13 cellular contexts compared by ENCODE assay signal in the genomic region with DNA sequence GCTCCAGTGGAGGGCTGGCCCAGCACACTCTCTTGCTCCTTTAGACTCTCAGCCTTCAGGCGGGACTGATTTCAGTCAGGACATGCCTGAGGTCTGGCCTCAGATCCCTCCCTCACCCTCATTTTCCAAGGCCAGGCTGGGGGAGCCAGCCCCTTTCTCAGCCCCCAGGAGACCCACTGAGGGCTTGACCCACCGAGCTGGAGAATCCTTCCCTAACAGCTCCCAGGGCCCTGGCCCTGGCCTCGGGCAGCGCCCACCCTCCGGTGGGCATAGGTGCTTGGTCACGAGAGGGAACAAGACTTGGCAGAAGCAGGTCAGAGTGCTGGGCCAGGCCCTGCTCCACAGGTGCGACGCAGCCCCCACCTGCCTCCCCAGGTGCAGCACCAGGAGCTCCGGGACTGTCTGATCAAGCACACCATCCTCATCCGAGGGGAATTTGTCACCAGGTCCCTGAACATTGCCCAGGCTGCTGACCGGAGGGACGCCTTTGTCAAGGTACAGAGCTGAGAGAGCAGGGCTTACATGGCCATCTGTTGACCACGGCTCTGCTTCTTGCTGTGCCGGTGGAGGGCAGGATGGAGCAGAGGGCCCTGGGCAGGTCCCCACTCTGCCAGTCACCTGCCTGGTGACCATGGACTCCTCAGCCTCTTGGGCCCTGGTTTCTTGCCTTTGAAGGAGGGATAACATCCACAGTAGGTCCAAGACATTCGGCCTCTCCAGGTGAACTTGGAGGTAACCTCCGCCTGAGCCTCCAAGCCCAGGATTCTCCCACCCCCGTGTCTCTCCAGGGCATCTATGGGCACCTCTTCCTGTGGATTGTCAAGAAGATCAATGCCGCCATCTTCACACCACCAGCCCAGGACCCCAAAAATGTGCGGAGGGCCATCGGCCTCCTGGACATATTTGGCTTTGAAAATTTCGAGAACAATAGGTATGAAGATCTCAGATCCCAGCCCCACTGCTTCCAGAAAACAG. TPM values are rescaled to one million over a fixed set of nuclear protein-coding genes. Genes with fewer than 3 reads are reported as not detected.
DNase-seq lines count a peak whose midpoint lies in the region; ATAC-seq and TF ChIP-seq lines count a peak whose summit lies in the region.
"Had no signal": no experiment of that assay in that cellular context is flagged by ENCODE, and none has a peak within 500 bp of the region (broad histone marks: within the 10 kb centered on the region; RNA-seq: fewer than 3 reads in every experiment).

No MANE protein-coding gene starts in this region.

- intact Hi-C loops in left ventricle myocardium superior (cut with micrococcal nuclease) (no loop called here), heart right ventricle (cut with DNase I) (no loop called here), vagina (cut with DNase I) (no loop called here)

- no peak overlapping the region for H3K9ac ChIP-seq in neuronal stem cell (ENCODE audit: low read depth, low read length, poor library complexity)

- H3K14ac ChIP-seq in neuronal stem cell (ENCODE audit: low read length), result no peak overlapping the region

- H2BK15ac ChIP-seq in neuronal stem cell (ENCODE audit: low read length), result no peak overlapping the region

- no peak for TF ChIP-seq CTCF in heart right ventricle (IDR thresholded peaks at IDR 0.05)
- TF ChIP-seq CTCF in coronary artery (IDR thresholded peaks at IDR 0.05), result no peak
- no peak for TF ChIP-seq CTCF in vagina (IDR thresholded peaks at IDR 0.05)

- H3K27me3 ChIP-seq in heart right ventricle (no peaks in the 10 kb centered on the region), neuronal stem cell (ENCODE audit: control insufficient read depth in 3 of 3, insufficient read depth in 3 of 3, low read depth in 1 of 3, low read length in 3 of 3) (peaks cover 0 to 30% (median 0%) of the 10 kb centered on the region in 3 experiments), vagina (no peaks in the 10 kb centered on the region)

- peak overlapping the region; percentile 27 for H2AK5ac ChIP-seq in neuronal stem cell (ENCODE audit: low read depth, low read length)

- H2BK120ac ChIP-seq in neuronal stem cell (ENCODE audit: low read depth, low read length), result no peak overlapping the region

- H3K4me2 ChIP-seq in neuronal stem cell (ENCODE audit: insufficient read depth, low read length, poor library complexity, severe bottlenecking), result no peak overlapping the region

- H4K8ac ChIP-seq in neuronal stem cell (ENCODE audit: low read depth, low read length), result no peak overlapping the region

- ATAC-seq in left ventricle myocardium superior, result no peak
- no peak for ATAC-seq in heart right ventricle
- no peak for ATAC-seq in HG03460 (IDR thresholded peaks at IDR 0.05; ENCODE audit: unreplicated experiment)
- ATAC-seq in GM18873 (IDR thresholded peaks at IDR 0.05; ENCODE audit: low FRiP score, unreplicated experiment), result no peak

- H3K9me3 ChIP-seq in heart right ventricle (no peaks in the 10 kb centered on the region), neuronal stem cell (replicated peaks in 1 of 2; ENCODE audit: control insufficient read depth in 2 of 2, insufficient read depth in 1 of 2, low read depth in 1 of 2, low read length in 2 of 2) (no peaks in the 10 kb centered on the region), vagina (no peaks in the 10 kb centered on the region)

- no peak overlapping the region for H4K91ac ChIP-seq in neuronal stem cell (ENCODE audit: low read depth, low read length, poor library complexity)

- H3K4me3 ChIP-seq in heart right ventricle (no peak overlapping the region), coronary artery (no peak overlapping the region), neuronal stem cell (ENCODE audit: low read length in 2 of 2) (no peak overlapping the region), vagina (no peak overlapping the region)

- H3K36me3 ChIP-seq in heart right ventricle (no peaks in the 10 kb centered on the region), neuronal stem cell (replicated peaks in 1 of 2; ENCODE audit: control insufficient read depth in 2 of 2, insufficient read depth in 2 of 2, low read length in 2 of 2) (no peaks in the 10 kb centered on the region), vagina (no peaks in the 10 kb centered on the region)

- no peak overlapping the region for H3K4ac ChIP-seq in neuronal stem cell (ENCODE audit: low read length)

- peak; percentile 10 for DNase-seq in left ventricle myocardium superior
- DNase-seq in heart right ventricle, result no peak
- DNase-seq in coronary artery (ENCODE audit: low spot score), result peak; percentile 66
- DNase-seq in neuronal stem cell (ENCODE audit: low spot score), result no peak
- peak; percentile 77 for DNase-seq in vagina (ENCODE audit: extremely low spot score in 2 of 2)
- DNase-seq in NCI-H1436 (lab: John Stamatoyannopoulos, UW), result no peak
- DNase-seq: CD4-positive, CD25-positive, alpha-beta regulatory T cell; DMS79; NCI-H2029 treated with DMSO at 0.1 percent for 48 hours; NCI-H510A had no signal

- H3K27ac ChIP-seq in heart right ventricle (no peak overlapping the region), coronary artery (no peak overlapping the region), neuronal stem cell (replicated peaks; ENCODE audit: low read length) (no peak overlapping the region), vagina (no peak overlapping the region)

- no peaks in the 10 kb centered on the region for H3K79me1 ChIP-seq in neuronal stem cell (ENCODE audit: low read depth, low read length)

- no peak for TF ChIP-seq POLR2A in vagina (IDR thresholded peaks at IDR 0.05)

- no peak overlapping the region for H2BK12ac ChIP-seq in neuronal stem cell (ENCODE audit: low read length)

- H3K4me1 ChIP-seq in heart right ventricle, result peaks cover 0 to 4% (median 3%) of the 10 kb centered on the region in 9 donors
- no peaks in the 10 kb centered on the region for H3K4me1 ChIP-seq in neuronal stem cell (ENCODE audit: control insufficient read depth in 2 of 2, insufficient read depth in 1 of 2, low read depth in 1 of 2, low read length in 2 of 2)
- peaks cover 3% of the 10 kb centered on the region for H3K4me1 ChIP-seq in vagina

- no peak overlapping the region for H3K18ac ChIP-seq in neuronal stem cell (ENCODE audit: low read length)

- 92 to 94% methylated on average over 21 of the region's 21 CpGs for WGBS in heart right ventricle, 2 donors
- no CpG with 5 or more reads among the region's 21 CpGs for WGBS in neuronal stem cell (ENCODE audit: extremely low coverage in 2 of 2, insufficient read length in 2 of 2, insufficient replicate concordance in 1 of 2), 2 donors

- no peak overlapping the region for H2AFZ ChIP-seq in neuronal stem cell (ENCODE audit: low read length)

- H2BK5ac ChIP-seq in neuronal stem cell (ENCODE audit: low read length), result no peak overlapping the region

- H3K23ac ChIP-seq in neuronal stem cell (ENCODE audit: low read depth, low read length, poor library complexity), result peak overlapping the region; percentile 82

RNA-seq across cellular contexts. Expression of a gene that starts 46.3 kb away (rescaled TPM):
- total RNA-seq in left ventricle myocardium superior (0.42 TPM), heart right ventricle (1 to 10 TPM in 3 of 10 donors, under 1 TPM in 7; 0.42 to 1.4 (median 0.77) TPM), vagina (not detected)
- polyA plus RNA-seq in heart right ventricle, result 1 to 10 TPM; 1.4 to 2.3 TPM
- polyA plus RNA-seq in neuronal stem cell (2013, experiment 1 of 2), result not detected
- 0.03 TPM for polyA plus RNA-seq in neuronal stem cell (2013, experiment 2 of 2)
- total RNA-seq: CD4-positive, CD25-positive, alpha-beta regulatory T cell; G401 had no signal

RNA-seq across cellular contexts. Expression of a gene that starts 55.5 kb away (rescaled TPM):
- 58.1 TPM for total RNA-seq in left ventricle myocardium superior
- 10 to 100 TPM; 37.6 to 64.8 (median 46.4) TPM for total RNA-seq in heart right ventricle
- 10 to 100 TPM; 37.4 to 51.6 TPM for polyA plus RNA-seq in heart right ventricle
- polyA plus RNA-seq in neuronal stem cell (2013, experiment 1 of 2), result 54.0 TPM
- 53.1 TPM for polyA plus RNA-seq in neuronal stem cell (2013, experiment 2 of 2)
- total RNA-seq in vagina, result 40.8 TPM

Comparison
In these comparisons a context has a peak if more than half of its experiments do, and no peak if none do; other contexts are left out.
1. DNase-seq: peak in left ventricle myocardium superior (single experiment), coronary artery (single experiment) and vagina (2 of 2); none in heart right ventricle (0 of 2), neuronal stem cell (single experiment) and NCI-H1436 (single experiment).